In the genomic region with DNA sequence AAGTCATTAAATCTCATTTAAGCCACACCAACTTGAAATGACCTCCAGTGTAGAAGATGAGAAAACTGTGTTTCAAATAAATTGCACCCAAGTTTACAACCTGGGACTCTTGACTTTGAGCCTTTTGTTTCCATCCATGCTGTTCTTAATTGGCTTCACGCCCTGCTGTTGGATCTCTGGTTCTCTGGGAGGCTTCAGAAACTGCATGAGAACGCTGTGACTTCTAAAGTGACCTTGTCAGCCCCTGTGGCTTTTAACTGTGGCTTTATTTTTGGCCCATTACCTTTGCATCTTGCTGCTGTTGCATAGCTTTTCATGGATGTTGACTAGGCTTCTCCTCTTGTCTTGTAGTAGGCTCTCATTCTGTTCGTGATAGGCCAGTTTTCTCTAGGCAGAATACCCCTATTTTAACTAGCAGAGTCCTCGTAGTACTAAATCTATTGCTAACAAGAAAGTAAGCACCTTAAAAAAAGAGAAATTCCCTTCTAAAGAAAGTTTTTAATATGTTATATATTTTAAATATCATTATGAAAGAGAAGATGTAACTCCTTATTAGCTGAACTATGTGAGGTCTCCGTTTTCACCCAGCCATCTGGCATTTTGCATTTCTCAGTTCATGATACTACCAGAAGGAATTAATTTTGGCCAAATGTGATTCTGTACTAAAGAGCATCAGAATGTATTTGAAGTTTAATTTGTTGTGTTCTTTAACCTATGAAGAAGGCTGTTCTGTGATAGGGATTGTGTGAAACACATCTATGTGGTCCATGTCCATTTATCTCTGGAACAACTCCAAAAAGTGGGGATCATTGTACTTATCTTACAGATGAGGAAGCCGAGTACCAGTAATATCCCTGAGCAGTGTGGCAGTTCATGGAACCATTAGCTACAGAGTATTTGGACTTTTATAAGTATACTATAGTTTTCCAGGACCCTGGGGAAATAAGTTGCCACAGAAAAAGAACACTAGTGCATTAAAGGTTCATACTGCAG, we compare ENCODE assay signal across 8 cellular contexts. TPM values are rescaled to one million over a fixed set of nuclear protein-coding genes. Genes with fewer than 3 reads are reported as not detected.
DNase-seq lines count a peak whose midpoint lies in the region; ATAC-seq, FAIRE-seq and TF ChIP-seq lines count a peak whose summit lies in the region.

No MANE protein-coding gene starts in this region.

- FAIRE-seq in bronchial epithelial cell (lab: Jason Lieb, UNC): peak; percentile 91

- H3K27me3 ChIP-seq in bronchial epithelial cell (ENCODE audit: control insufficient read depth, insufficient read depth, low read length): no peaks in the 10 kb centered on the region

- peak; percentile 34 for DNase-seq in AG10803 (ENCODE audit: low read depth)
- DNase-seq in bronchial epithelial cell (ENCODE audit: low read depth): no peak
- no peak for DNase-seq in NCI-H1417 treated with DMSO at 0.1 percent for 48 hours (lab: John Stamatoyannopoulos, UW)
- DNase-seq in stimulated activated CD4-positive, alpha-beta T cell treated with anti-CD3 and anti-CD28 coated beads, Interleukin-4, amount 100 ng/mL, for 1 hour: no peak
- DNase-seq in HuH-7 (ENCODE audit: low spot score): no peak
- no peak for DNase-seq in NCI-H2227 treated with DMSO at 0.1 percent for 48 hours (lab: John Stamatoyannopoulos, UW)

- H3K4me3 ChIP-seq in AG10803 (ENCODE audit: low read length): no peak overlapping the region
- no peak overlapping the region for H3K4me3 ChIP-seq in bronchial epithelial cell (ENCODE audit: low read depth, low read length)

- no peaks in the 10 kb centered on the region for H3K36me3 ChIP-seq in bronchial epithelial cell (ENCODE audit: control insufficient read depth, insufficient read depth, low read length)

- TF ChIP-seq CTCF in AG10803 (conservative IDR thresholded peaks at IDR 0.05; ENCODE audit: low read length): no peak
- TF ChIP-seq CTCF in bronchial epithelial cell (IDR thresholded peaks at IDR 0.05; ENCODE audit: insufficient read depth, low read length, severe bottlenecking): no peak

- ATAC-seq in GM18907 (IDR thresholded peaks at IDR 0.05; ENCODE audit: unreplicated experiment): peak; percentile 49
- ATAC-seq in HG03175 (IDR thresholded peaks at IDR 0.05; ENCODE audit: unreplicated experiment): peak; percentile 41

RNA-seq across cellular contexts. Expression of gene TNFAIP8, which starts 29.6 kb away (rescaled TPM):
- total RNA-seq in bronchial epithelial cell: 51.9 and 57.1 TPM in 2 replicates
